Comparison of ENCODE assay signal across 8 cellular contexts in the genomic region with DNA sequence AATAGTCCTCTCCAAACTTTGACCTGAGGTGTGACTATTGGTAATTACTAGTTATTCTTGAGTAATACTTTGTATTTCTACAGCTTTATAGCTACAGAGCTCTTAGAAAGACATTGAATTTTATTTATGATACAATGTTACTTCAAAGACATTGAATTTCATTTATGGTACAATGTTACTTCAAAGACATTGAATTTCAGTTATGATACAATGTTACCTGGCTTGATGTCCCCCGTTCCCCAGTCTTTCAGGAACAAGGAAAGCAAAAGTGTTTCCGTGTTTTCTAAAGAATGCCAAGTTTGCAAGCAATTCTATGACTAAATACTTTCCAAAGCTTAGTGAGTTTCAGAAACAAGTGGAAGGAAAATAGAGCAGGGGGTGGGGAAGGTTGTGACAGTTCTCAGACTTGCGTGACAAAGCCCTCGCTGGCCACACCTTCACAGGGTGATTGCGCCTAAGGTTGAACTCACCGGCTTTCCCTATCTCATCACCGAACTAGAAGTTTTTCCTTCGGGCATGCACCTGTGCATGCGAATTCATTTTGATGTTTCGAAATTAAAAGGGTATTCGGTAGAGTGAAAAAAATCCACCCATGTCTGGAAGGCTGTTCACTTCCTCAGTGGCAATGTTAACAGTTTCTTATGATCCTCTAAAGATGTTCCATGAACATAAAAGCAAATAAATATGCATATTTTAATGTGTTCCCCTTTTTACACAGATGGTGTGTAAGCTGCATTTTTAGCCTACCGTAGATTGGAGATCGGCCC. TPM values are rescaled to one million over a fixed set of nuclear protein-coding genes. Genes with fewer than 3 reads are reported as not detected.
DNase-seq lines count a peak whose midpoint lies in the region; ATAC-seq lines count a peak whose summit lies in the region.

No MANE protein-coding gene starts in this region.

- no peak for ATAC-seq in HG03196 (IDR thresholded peaks at IDR 0.05; ENCODE audit: unreplicated experiment)
- ATAC-seq in GM21528 (IDR thresholded peaks at IDR 0.05; ENCODE audit: low FRiP score, unreplicated experiment), result no peak

- DNase-seq in GM04504 (ENCODE audit: low read depth) (peak; percentile 10), MV-4-11 (lab: John Stamatoyannopoulos, UW) (peak; percentile 59), myocyte (ENCODE audit: low read depth) (peak; percentile 31)
- peak; percentile 13 to 84 for DNase-seq in activated CD4-positive, alpha-beta T cell treated with anti-CD3 and anti-CD28 coated beads, Interleukin-2, amount 50 U/mL, for 24 hours (ENCODE audit: low read depth in 1 of 2, low spot score in 1 of 2)
- DNase-seq in effector CD4-positive, alpha-beta T cell, result peak; percentile 19
- peak in 5 of 6 experiments; percentile 9 to 47 (median 29) for DNase-seq in stimulated activated naive CD4-positive, alpha-beta T cell (lab: John Stamatoyannopoulos, UW)

RNA-seq across cellular contexts. Expression of gene PAXBP1, which starts 0.9 kb away (rescaled TPM):
- total RNA-seq in myocyte, result 28.5 and 29.6 TPM in 2 replicates
- 7.2 TPM for polyA plus RNA-seq in myocyte (2012)

RNA-seq across cellular contexts. Expression of gene SYNJ1, which starts 44.7 kb away (rescaled TPM):
- total RNA-seq in myocyte, result 4.1 and 11.5 TPM in 2 replicates
- polyA plus RNA-seq in myocyte (2012), result 3.7 TPM
